ENCODE assay signal across 19 cellular contexts in the genomic region with DNA sequence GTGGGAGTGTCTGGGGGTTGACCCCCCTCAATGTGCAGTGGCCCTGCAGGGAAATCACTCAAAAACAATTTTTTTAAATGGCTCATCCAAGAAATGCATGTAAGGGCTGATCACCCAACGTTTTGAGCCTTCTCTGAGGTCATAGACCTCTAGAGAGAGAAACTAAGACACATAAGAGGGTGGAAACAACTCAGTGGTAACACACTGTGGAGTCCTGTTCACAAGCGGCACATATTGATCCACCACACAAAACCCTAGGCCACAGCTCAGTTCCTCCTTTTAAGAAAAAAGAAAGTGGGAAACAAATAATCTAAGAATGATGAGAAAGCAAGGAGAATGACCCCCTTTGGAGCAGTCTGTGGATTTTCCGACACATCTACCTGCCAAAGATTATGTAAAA.
DNase-seq lines count a peak whose midpoint lies in the region; ATAC-seq, FAIRE-seq and TF ChIP-seq lines count a peak whose summit lies in the region.
"Had no signal": no experiment of that assay in that cellular context is flagged by ENCODE, and none has a peak within 500 bp of the region (broad histone marks: within the 10 kb centered on the region; RNA-seq: fewer than 3 reads in every experiment).

No MANE protein-coding gene starts in this region.

- H3K27me3 Mint-ChIP-seq in activated T-helper 1 cell treated with anti-CD3 and anti-CD28 coated beads, Interleukin-12 subunit alpha, Interleukin-12 subunit beta, Interleukin-2, Interleukin-4 antibody, amounts not matched to agents 30 ng/mL and 10 ng/mL and 1 ng/mL, durations not matched to agents 14 hours and 24 hours and 36 hours (ENCODE audit: insufficient read depth), result peaks cover 5% of the 10 kb centered on the region

- no peaks in the 10 kb centered on the region for H3K36me3 ChIP-seq in breast epithelium

- no peak for DNase-seq in GM18507 (ENCODE audit: extremely low spot score, insufficient read length, low read depth)
- DNase-seq in MV-4-11 (lab: John Stamatoyannopoulos, UW), result peak; percentile 45
- no peak for DNase-seq in breast epithelium (ENCODE audit: low spot score in 2 of 2)
- DNase-seq in activated T-helper 1 cell treated with anti-CD3 and anti-CD28 coated beads, Interleukin-12 subunit alpha, Interleukin-12 subunit beta, Interleukin-2, Interleukin-4 antibody, amounts not matched to agents 30 ng/mL and 10 ng/mL and 1 ng/mL, durations not matched to agents 14 hours and 24 hours and 36 hours (ENCODE audit: low spot score), result no peak
- no peak for DNase-seq in globus pallidus (ENCODE audit: low spot score)
- no peak for DNase-seq in anterior cingulate cortex (lab: John Stamatoyannopoulos, UW)
- DNase-seq: activated CD4-positive, alpha-beta T cell treated with anti-CD3 and anti-CD28 coated beads for 48 hours; GDM1; glutamatergic neuron; left cardiac atrium; naive thymus-derived CD8-positive, alpha-beta T cell; NCI-H1436; trophoblast cell had no signal

- H3K9me3 Mint-ChIP-seq in activated T-helper 1 cell treated with anti-CD3 and anti-CD28 coated beads, Interleukin-12 subunit alpha, Interleukin-12 subunit beta, Interleukin-2, Interleukin-4 antibody, amounts not matched to agents 30 ng/mL and 10 ng/mL and 1 ng/mL, durations not matched to agents 14 hours and 24 hours and 36 hours, result peaks cover 20% of the 10 kb centered on the region

- TF ChIP-seq POLR2A in breast epithelium (IDR thresholded peaks at IDR 0.05), result no peak

- FAIRE-seq in GM18507 (lab: Jason Lieb, UNC), result peak; percentile 75
- FAIRE-seq: HTR-8/SVneo had no signal

- H3K27ac ChIP-seq in breast epithelium, result no peak overlapping the region
- H3K27ac ChIP-seq: coronary artery had no signal

- no peaks in the 10 kb centered on the region for H3K4me1 Mint-ChIP-seq in activated T-helper 1 cell treated with anti-CD3 and anti-CD28 coated beads, Interleukin-12 subunit alpha, Interleukin-12 subunit beta, Interleukin-2, Interleukin-4 antibody, amounts not matched to agents 30 ng/mL and 10 ng/mL and 1 ng/mL, durations not matched to agents 14 hours and 24 hours and 36 hours (ENCODE audit: low read depth)
- H3K4me1 Mint-ChIP-seq: naive thymus-derived CD8-positive, alpha-beta T cell had no signal

- no peak overlapping the region for H3K27ac Mint-ChIP-seq in activated T-helper 1 cell treated with anti-CD3 and anti-CD28 coated beads, Interleukin-12 subunit alpha, Interleukin-12 subunit beta, Interleukin-2, Interleukin-4 antibody, amounts not matched to agents 30 ng/mL and 10 ng/mL and 1 ng/mL, durations not matched to agents 14 hours and 24 hours and 36 hours
- H3K27ac Mint-ChIP-seq: activated T-helper 2 cell treated with anti-CD3 and anti-CD28 coated beads, Interferon-gamma antibody, Interleukin-2, Interleukin-4, amounts not matched to agents 10 μg/mL and 5 μg/mL and 100 μg/mL, durations not matched to agents 14 hours and 24 hours and 36 hours; brain; naive thymus-derived CD8-positive, alpha-beta T cell had no signal

- intact Hi-C loops in breast epithelium (cut with DNase I; ENCODE audit: low total_unique reads), result no loop called here
- intact Hi-C loops in activated T-helper 1 cell treated with anti-CD3 and anti-CD28 coated beads, Interleukin-12 subunit alpha, Interleukin-12 subunit beta, Interleukin-2, Interleukin-4 antibody, amounts not matched to agents 30 ng/mL and 10 ng/mL and 1 ng/mL, durations not matched to agents 14 hours and 24 hours and 36 hours (cut with micrococcal nuclease), result no loop called here

- peaks cover 2% of the 10 kb centered on the region for H3K36me3 Mint-ChIP-seq in activated T-helper 1 cell treated with anti-CD3 and anti-CD28 coated beads, Interleukin-12 subunit alpha, Interleukin-12 subunit beta, Interleukin-2, Interleukin-4 antibody, amounts not matched to agents 30 ng/mL and 10 ng/mL and 1 ng/mL, durations not matched to agents 14 hours and 24 hours and 36 hours (ENCODE audit: low read depth)
- H3K36me3 Mint-ChIP-seq: brain had no signal

- peak; percentile 81 for ATAC-seq in GM21390 (IDR thresholded peaks at IDR 0.05; ENCODE audit: unreplicated experiment)
- ATAC-seq in HG02885 (IDR thresholded peaks at IDR 0.05; ENCODE audit: poor library complexity, unreplicated experiment), result peak; percentile 82
- ATAC-seq: left cardiac atrium; naive thymus-derived CD8-positive, alpha-beta T cell had no signal

- no peak overlapping the region for H3K4me3 ChIP-seq in breast epithelium
- H3K4me3 ChIP-seq: coronary artery had no signal

- H3K27me3 ChIP-seq in breast epithelium, result no peaks in the 10 kb centered on the region

- no peak for TF ChIP-seq CTCF in breast epithelium (IDR thresholded peaks at IDR 0.05)

- H3K9me3 ChIP-seq in breast epithelium, result no peaks in the 10 kb centered on the region

- H3K4me3 Mint-ChIP-seq in activated T-helper 1 cell treated with anti-CD3 and anti-CD28 coated beads, Interleukin-12 subunit alpha, Interleukin-12 subunit beta, Interleukin-2, Interleukin-4 antibody, amounts not matched to agents 30 ng/mL and 10 ng/mL and 1 ng/mL, durations not matched to agents 14 hours and 24 hours and 36 hours, result no peak overlapping the region
- H3K4me3 Mint-ChIP-seq: brain; naive thymus-derived CD8-positive, alpha-beta T cell had no signal

- no peaks in the 10 kb centered on the region for H3K4me1 ChIP-seq in breast epithelium
